Comparison of ENCODE assay signal across 16 cellular contexts in genomic region chr5:179427676-179428056, GRCh38.
DNase-seq lines count a peak whose midpoint lies in the region; ATAC-seq and TF ChIP-seq lines count a peak whose summit lies in the region.
"Had no signal": no experiment of that assay in that cellular context is flagged by ENCODE, and none has a peak within 500 bp of the region (broad histone marks: within the 10 kb centered on the region; RNA-seq: fewer than 3 reads in every experiment).

No MANE protein-coding gene starts in this region.

- no peaks in the 10 kb centered on the region; the same call in 1 of the 2 replicates for H3K9me3 ChIP-seq in BE2C
- H3K9me3 ChIP-seq in lower lobe of right lung, result no peaks in the 10 kb centered on the region
- H3K9me3 ChIP-seq in sigmoid colon, result no peaks in the 10 kb centered on the region
- H3K9me3 ChIP-seq: A549 had no signal

- TF ChIP-seq CTCF in BE2C (IDR thresholded peaks at IDR 0.05; ENCODE audit: low read depth, low read length), result no peak
- TF ChIP-seq CTCF in GM23338 (conservative IDR thresholded peaks at IDR 0.05; ENCODE audit: low read depth in 2 of 2), result no peak
- no peak for TF ChIP-seq CTCF in lower lobe of right lung (IDR thresholded peaks at IDR 0.05)
- TF ChIP-seq CTCF in sigmoid colon (IDR thresholded peaks at IDR 0.05), result no peak

- H2AFZ ChIP-seq in GM23338, result peak overlapping the region; percentile 78

- H3K4me3 ChIP-seq in BE2C (ENCODE audit: low read depth, low read length) (no peak overlapping the region), GM23338 (no peak overlapping the region), lower lobe of right lung (no peak overlapping the region), sigmoid colon (no peak overlapping the region)
- H3K4me3 ChIP-seq: A549 had no signal

- TF ChIP-seq POLR2A in sigmoid colon (IDR thresholded peaks at IDR 0.05), result no peak

- H3K4me1 Mint-ChIP-seq in GM23338, result peaks cover 11% of the 10 kb centered on the region
- H3K4me1 Mint-ChIP-seq: CD14-positive monocyte had no signal

- H4K20me1 ChIP-seq in GM23338 (replicated peaks; ENCODE audit: insufficient read depth), result no peaks in the 10 kb centered on the region

- WGBS in sigmoid colon, 2 donors, result 85% methylated on average over 21 of the region's 21 CpGs

- no peaks in the 10 kb centered on the region for H3K9me2 ChIP-seq in GM23338 (ENCODE audit: insufficient read depth)

- H3K27ac Mint-ChIP-seq in GM23338, result no peak overlapping the region
- H3K27ac Mint-ChIP-seq: CD8-positive, alpha-beta T cell had no signal

- H3K27ac ChIP-seq in GM23338 (ENCODE audit: low read depth), result no peak overlapping the region
- H3K27ac ChIP-seq in lower lobe of right lung, result no peak overlapping the region
- no peak overlapping the region for H3K27ac ChIP-seq in sigmoid colon
- H3K27ac ChIP-seq: A549 had no signal

- no peaks in the 10 kb centered on the region for H3K4me1 ChIP-seq in BE2C
- no peaks in the 10 kb centered on the region for H3K4me1 ChIP-seq in GM23338 (ENCODE audit: insufficient read depth)
- no peaks in the 10 kb centered on the region for H3K4me1 ChIP-seq in lower lobe of right lung
- H3K4me1 ChIP-seq in sigmoid colon, result no peaks in the 10 kb centered on the region
- H3K4me1 ChIP-seq: A549 had no signal

- no peaks in the 10 kb centered on the region; the same call in 2 of the 3 replicates for H3K36me3 Mint-ChIP-seq in GM23338 (ENCODE audit: low read depth)
- H3K36me3 Mint-ChIP-seq: CD14-positive monocyte; CD8-positive, alpha-beta T cell had no signal

- no peak overlapping the region for H3K4me2 ChIP-seq in GM23338
- H3K4me2 ChIP-seq: A549 had no signal

- H3K9me3 Mint-ChIP-seq in GM23338, result peaks cover 12% of the 10 kb centered on the region

- no peaks in the 10 kb centered on the region for H3F3A ChIP-seq in GM23338 (replicated peaks; ENCODE audit: low read depth)

- peaks cover 4% of the 10 kb centered on the region for H3K27me3 ChIP-seq in BE2C
- no peaks in the 10 kb centered on the region for H3K27me3 ChIP-seq in GM23338 (ENCODE audit: insufficient read depth)
- peaks cover 4% of the 10 kb centered on the region for H3K27me3 ChIP-seq in lower lobe of right lung (ENCODE audit: low read depth)
- H3K27me3 ChIP-seq in sigmoid colon, result no peaks in the 10 kb centered on the region

- intact Hi-C loops in lower lobe of right lung (cut with DNase I) (no loop called here), posterior vena cava (cut with DNase I) (no loop called here), sigmoid colon (cut with DNase I) (no loop called here)

- DNase-seq in BE2C (peak; percentile 7), GM23338 (ENCODE audit: low spot score) (no peak), lower lobe of right lung (peak; percentile 38), posterior vena cava (ENCODE audit: low spot score) (peak; percentile 61), sigmoid colon (no peak), SKM-1 treated with dmso at 0.1 percent for 144 hours (lab: John Stamatoyannopoulos, UW; ENCODE audit: unreplicated experiment) (no peak)
- DNase-seq: CD8-positive, alpha-beta T cell; COR-L47; DMS153; DMS79 treated with DMSO at 0.1 percent for 48 hours; EL; IMR-90 had no signal

- no peak for TF ChIP-seq EP300 in sigmoid colon (IDR thresholded peaks at IDR 0.05)

- no peaks in the 10 kb centered on the region for H3K79me2 ChIP-seq in GM23338 (replicated peaks; ENCODE audit: insufficient read depth)

- peak; percentile 46 for ATAC-seq in GM23338
- peak in 1 of 2 donors; percentile 9 for ATAC-seq in lower lobe of right lung
- ATAC-seq in GM21515 (IDR thresholded peaks at IDR 0.05; ENCODE audit: unreplicated experiment), result no peak
- ATAC-seq: A549; CD8-positive, alpha-beta T cell; HCT116 had no signal

- H3K27me3 Mint-ChIP-seq in GM23338 (ENCODE audit: insufficient read depth, low read depth, poor library complexity), result peaks cover 3% of the 10 kb centered on the region

- H3K36me3 ChIP-seq in BE2C (no peaks in the 10 kb centered on the region), GM23338 (ENCODE audit: insufficient read depth) (no peaks in the 10 kb centered on the region), lower lobe of right lung (no peaks in the 10 kb centered on the region), sigmoid colon (no peaks in the 10 kb centered on the region)

- H3K4me3 Mint-ChIP-seq in GM23338, result no peak overlapping the region
- H3K4me3 Mint-ChIP-seq: CD14-positive monocyte; CD8-positive, alpha-beta T cell had no signal

TF ChIP-seq in GM23338, 12 proteins besides CTCF, POLR2A, EP300 and RAD21 (continues in another document):
- TF ChIP-seq CREB1 (CRISPR knock-in tag; IDR thresholded peaks at IDR 0.05; ENCODE audit: low read depth), result no peak
- TF ChIP-seq EZH2phosphoT487 (IDR thresholded peaks at IDR 0.05; ENCODE audit: unreplicated experiment), result no peak
- TF ChIP-seq POLR2AphosphoS5 (IDR thresholded peaks at IDR 0.05; ENCODE audit: low read depth), result no peak
- TF ChIP-seq EZH2 (IDR thresholded peaks at IDR 0.05; ENCODE audit: low read depth, unreplicated experiment), result no peak
- TF ChIP-seq ZNF114 (CRISPR knock-in tag; IDR thresholded peaks at IDR 0.05), result no peak
- TF ChIP-seq ETS1 (IDR thresholded peaks at IDR 0.05), result no peak
- TF ChIP-seq JUNB (IDR thresholded peaks at IDR 0.05; ENCODE audit: unreplicated experiment), result no peak
- TF ChIP-seq REST (IDR thresholded peaks at IDR 0.05; ENCODE audit: unreplicated experiment), result no peak
- TF ChIP-seq NANOG (IDR thresholded peaks at IDR 0.05; ENCODE audit: borderline replicate concordance), result no peak

Comparison
In these comparisons a context has a peak if more than half of its experiments do, and no peak if none do; other contexts are left out.
1. DNase-seq: peak in BE2C (single experiment), lower lobe of right lung (single experiment) and posterior vena cava (single experiment); none in GM23338 (single experiment), sigmoid colon (single experiment) and SKM-1 treated with dmso at 0.1 percent for 144 hours (single experiment).